ENCODE assay signal across 1 cellular context in the genomic region with DNA sequence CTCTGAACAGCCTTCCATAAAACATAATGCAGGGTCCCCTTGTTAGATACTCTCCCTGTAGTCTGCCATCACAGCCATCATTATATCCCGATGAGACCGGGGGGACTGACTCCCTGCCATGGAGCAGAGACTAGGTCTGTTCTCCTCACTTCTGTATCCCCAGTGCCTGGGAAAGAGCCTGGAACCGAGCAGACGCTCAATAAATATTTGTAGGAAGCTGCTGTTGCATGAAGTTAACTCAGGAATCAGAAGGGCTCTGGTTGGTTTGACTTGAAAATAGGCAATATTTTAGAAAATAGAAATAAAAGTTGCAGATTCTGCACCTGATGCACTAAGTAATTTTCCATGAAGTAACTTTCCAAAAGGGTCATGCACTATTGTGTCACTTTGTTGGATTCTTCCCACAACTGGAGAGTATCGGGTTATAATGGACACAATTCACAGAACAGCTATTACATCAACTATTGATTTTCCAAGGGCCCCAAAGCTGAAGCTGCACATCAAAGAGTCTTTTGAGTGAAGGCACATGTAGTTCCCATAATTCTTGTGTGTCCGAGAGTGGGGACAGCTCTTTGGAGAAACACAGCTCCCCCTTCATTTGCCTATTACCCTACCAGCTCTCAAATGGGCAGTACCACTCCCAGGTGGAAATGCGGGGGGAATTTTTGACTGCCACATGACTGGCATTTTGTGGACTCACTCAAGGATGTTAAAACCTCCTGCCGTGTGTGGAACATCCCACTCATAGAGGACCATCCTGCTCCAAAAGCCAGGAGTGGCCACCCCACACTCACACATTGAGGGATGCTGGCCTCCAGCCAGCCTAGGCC.
TF ChIP-seq lines count a peak whose summit lies in the region.

No MANE protein-coding gene starts in this region.

TF ChIP-seq in HepG2, 621 proteins besides CTCF, POLR2A, EP300 and RAD21 (continued from another document and continues in another):
- TF ChIP-seq, protein P1, sequence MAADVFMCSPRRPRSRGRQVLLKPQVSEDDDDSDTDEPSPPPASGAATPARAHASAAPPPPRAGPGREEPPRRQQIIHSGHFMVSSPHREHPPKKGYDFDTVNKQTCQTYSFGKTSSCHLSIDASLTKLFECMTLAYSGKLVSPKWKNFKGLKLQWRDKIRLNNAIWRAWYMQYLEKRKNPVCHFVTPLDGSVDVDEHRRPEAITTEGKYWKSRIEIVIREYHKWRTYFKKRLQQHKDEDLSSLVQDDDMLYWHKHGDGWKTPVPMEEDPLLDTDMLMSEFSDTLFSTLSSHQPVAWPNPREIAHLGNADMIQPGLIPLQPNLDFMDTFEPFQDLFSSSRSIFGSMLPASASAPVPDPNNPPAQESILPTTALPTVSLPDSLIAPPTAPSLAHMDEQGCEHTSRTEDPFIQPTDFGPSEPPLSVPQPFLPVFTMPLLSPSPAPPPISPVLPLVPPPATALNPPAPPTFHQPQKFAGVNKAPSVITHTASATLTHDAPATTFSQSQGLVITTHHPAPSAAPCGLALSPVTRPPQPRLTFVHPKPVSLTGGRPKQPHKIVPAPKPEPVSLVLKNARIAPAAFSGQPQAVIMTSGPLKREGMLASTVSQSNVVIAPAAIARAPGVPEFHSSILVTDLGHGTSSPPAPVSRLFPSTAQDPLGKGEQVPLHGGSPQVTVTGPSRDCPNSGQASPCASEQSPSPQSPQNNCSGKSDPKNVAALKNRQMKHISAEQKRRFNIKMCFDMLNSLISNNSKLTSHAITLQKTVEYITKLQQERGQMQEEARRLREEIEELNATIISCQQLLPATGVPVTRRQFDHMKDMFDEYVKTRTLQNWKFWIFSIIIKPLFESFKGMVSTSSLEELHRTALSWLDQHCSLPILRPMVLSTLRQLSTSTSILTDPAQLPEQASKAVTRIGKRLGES (CRISPR knock-in tag; IDR thresholded peaks at IDR 0.05; ENCODE audit: borderline replicate concordance) = no peak
- no peak for TF ChIP-seq IRX3 (CRISPR knock-in tag; IDR thresholded peaks at IDR 0.05; ENCODE audit: borderline replicate concordance, low read depth)
- TF ChIP-seq KLF9 (CRISPR knock-in tag; IDR thresholded peaks at IDR 0.05; ENCODE audit: low read depth) = no peak
- TF ChIP-seq GATAD2A (CRISPR knock-in tag; IDR thresholded peaks at IDR 0.05) = peak; percentile 88
- TF ChIP-seq ZNF558 (CRISPR knock-in tag; IDR thresholded peaks at IDR 0.05; ENCODE audit: borderline replicate concordance) = no peak
- TF ChIP-seq PHB2 (IDR thresholded peaks at IDR 0.05; ENCODE audit: partially characterized antibody) = no peak
- TF ChIP-seq ZNF430 (CRISPR knock-in tag; IDR thresholded peaks at IDR 0.05) = no peak
- no peak for TF ChIP-seq NFE2 (CRISPR knock-in tag; IDR thresholded peaks at IDR 0.05)
- TF ChIP-seq, protein P2, sequence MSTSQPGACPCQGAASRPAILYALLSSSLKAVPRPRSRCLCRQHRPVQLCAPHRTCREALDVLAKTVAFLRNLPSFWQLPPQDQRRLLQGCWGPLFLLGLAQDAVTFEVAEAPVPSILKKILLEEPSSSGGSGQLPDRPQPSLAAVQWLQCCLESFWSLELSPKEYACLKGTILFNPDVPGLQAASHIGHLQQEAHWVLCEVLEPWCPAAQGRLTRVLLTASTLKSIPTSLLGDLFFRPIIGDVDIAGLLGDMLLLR (CRISPR knock-in tag; IDR thresholded peaks at IDR 0.05) = no peak
- TF ChIP-seq ZNF205 (CRISPR knock-in tag; IDR thresholded peaks at IDR 0.05) = peak; percentile 53; the same call in 1 of the 2 replicates
- TF ChIP-seq MTA3 (CRISPR knock-in tag; IDR thresholded peaks at IDR 0.05) = no peak
- no peak for TF ChIP-seq ZNF274 (CRISPR knock-in tag; IDR thresholded peaks at IDR 0.05)
- TF ChIP-seq ZNF530 (CRISPR knock-in tag; IDR thresholded peaks at IDR 0.05; ENCODE audit: low read depth) = no peak
- TF ChIP-seq ZNF570 (CRISPR knock-in tag; IDR thresholded peaks at IDR 0.05; ENCODE audit: borderline replicate concordance) = no peak
- TF ChIP-seq, protein P3, sequence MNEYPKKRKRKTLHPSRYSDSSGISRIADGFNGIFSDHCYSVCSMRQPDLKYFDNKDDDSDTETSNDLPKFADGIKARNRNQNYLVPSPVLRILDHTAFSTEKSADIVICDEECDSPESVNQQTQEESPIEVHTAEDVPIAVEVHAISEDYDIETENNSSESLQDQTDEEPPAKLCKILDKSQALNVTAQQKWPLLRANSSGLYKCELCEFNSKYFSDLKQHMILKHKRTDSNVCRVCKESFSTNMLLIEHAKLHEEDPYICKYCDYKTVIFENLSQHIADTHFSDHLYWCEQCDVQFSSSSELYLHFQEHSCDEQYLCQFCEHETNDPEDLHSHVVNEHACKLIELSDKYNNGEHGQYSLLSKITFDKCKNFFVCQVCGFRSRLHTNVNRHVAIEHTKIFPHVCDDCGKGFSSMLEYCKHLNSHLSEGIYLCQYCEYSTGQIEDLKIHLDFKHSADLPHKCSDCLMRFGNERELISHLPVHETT (CRISPR knock-in tag; conservative IDR thresholded peaks at IDR 0.05) = no peak
- TF ChIP-seq ZNF615 (CRISPR knock-in tag; IDR thresholded peaks at IDR 0.05; ENCODE audit: borderline replicate concordance) = no peak
- TF ChIP-seq, protein P4, sequence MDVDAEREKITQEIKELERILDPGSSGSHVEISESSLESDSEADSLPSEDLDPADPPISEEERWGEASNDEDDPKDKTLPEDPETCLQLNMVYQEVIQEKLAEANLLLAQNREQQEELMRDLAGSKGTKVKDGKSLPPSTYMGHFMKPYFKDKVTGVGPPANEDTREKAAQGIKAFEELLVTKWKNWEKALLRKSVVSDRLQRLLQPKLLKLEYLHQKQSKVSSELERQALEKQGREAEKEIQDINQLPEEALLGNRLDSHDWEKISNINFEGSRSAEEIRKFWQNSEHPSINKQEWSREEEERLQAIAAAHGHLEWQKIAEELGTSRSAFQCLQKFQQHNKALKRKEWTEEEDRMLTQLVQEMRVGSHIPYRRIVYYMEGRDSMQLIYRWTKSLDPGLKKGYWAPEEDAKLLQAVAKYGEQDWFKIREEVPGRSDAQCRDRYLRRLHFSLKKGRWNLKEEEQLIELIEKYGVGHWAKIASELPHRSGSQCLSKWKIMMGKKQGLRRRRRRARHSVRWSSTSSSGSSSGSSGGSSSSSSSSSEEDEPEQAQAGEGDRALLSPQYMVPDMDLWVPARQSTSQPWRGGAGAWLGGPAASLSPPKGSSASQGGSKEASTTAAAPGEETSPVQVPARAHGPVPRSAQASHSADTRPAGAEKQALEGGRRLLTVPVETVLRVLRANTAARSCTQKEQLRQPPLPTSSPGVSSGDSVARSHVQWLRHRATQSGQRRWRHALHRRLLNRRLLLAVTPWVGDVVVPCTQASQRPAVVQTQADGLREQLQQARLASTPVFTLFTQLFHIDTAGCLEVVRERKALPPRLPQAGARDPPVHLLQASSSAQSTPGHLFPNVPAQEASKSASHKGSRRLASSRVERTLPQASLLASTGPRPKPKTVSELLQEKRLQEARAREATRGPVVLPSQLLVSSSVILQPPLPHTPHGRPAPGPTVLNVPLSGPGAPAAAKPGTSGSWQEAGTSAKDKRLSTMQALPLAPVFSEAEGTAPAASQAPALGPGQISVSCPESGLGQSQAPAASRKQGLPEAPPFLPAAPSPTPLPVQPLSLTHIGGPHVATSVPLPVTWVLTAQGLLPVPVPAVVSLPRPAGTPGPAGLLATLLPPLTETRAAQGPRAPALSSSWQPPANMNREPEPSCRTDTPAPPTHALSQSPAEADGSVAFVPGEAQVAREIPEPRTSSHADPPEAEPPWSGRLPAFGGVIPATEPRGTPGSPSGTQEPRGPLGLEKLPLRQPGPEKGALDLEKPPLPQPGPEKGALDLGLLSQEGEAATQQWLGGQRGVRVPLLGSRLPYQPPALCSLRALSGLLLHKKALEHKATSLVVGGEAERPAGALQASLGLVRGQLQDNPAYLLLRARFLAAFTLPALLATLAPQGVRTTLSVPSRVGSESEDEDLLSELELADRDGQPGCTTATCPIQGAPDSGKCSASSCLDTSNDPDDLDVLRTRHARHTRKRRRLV (CRISPR knock-in tag; IDR thresholded peaks at IDR 0.05) = no peak
- TF ChIP-seq MED13 (CRISPR knock-in tag; IDR thresholded peaks at IDR 0.05) = peak; percentile 59; the same call in 1 of the 2 replicates
- TF ChIP-seq HOXA5 (CRISPR knock-in tag; IDR thresholded peaks at IDR 0.05) = no peak
- no peak for TF ChIP-seq KLF15 (CRISPR knock-in tag; IDR thresholded peaks at IDR 0.05; ENCODE audit: borderline replicate concordance)
- TF ChIP-seq, protein P5, sequence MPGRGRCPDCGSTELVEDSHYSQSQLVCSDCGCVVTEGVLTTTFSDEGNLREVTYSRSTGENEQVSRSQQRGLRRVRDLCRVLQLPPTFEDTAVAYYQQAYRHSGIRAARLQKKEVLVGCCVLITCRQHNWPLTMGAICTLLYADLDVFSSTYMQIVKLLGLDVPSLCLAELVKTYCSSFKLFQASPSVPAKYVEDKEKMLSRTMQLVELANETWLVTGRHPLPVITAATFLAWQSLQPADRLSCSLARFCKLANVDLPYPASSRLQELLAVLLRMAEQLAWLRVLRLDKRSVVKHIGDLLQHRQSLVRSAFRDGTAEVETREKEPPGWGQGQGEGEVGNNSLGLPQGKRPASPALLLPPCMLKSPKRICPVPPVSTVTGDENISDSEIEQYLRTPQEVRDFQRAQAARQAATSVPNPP (CRISPR knock-in tag; IDR thresholded peaks at IDR 0.05) = no peak
- TF ChIP-seq, protein P6, sequence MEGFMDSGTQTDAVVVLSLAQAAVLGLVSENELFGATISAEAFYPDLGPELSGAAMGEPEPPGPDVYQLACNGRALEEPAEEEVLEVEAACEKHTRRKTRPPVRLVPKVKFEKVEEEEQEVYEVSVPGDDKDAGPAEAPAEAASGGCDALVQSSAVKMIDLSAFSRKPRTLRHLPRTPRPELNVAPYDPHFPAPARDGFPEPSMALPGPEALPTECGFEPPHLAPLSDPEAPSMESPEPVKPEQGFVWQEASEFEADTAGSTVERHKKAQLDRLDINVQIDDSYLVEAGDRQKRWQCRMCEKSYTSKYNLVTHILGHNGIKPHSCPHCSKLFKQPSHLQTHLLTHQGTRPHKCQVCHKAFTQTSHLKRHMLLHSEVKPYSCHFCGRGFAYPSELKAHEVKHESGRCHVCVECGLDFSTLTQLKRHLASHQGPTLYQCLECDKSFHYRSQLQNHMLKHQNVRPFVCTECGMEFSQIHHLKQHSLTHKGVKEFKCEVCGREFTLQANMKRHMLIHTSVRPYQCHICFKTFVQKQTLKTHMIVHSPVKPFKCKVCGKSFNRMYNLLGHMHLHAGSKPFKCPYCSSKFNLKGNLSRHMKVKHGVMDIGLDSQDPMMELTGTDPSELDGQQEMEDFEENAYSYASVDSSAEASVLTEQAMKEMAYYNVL (CRISPR knock-in tag; IDR thresholded peaks at IDR 0.05; ENCODE audit: borderline replicate concordance) = no peak
- TF ChIP-seq, protein P7, sequence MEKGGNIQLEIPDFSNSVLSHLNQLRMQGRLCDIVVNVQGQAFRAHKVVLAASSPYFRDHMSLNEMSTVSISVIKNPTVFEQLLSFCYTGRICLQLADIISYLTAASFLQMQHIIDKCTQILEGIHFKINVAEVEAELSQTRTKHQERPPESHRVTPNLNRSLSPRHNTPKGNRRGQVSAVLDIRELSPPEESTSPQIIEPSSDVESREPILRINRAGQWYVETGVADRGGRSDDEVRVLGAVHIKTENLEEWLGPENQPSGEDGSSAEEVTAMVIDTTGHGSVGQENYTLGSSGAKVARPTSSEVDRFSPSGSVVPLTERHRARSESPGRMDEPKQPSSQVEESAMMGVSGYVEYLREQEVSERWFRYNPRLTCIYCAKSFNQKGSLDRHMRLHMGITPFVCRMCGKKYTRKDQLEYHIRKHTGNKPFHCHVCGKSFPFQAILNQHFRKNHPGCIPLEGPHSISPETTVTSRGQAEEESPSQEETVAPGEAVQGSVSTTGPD (CRISPR knock-in tag; IDR thresholded peaks at IDR 0.05) = no peak
- no peak for TF ChIP-seq TBL1XR1 (IDR thresholded peaks at IDR 0.05; ENCODE audit: borderline replicate concordance, low read length, partially characterized antibody)
- TF ChIP-seq ZNF468 (CRISPR knock-in tag; IDR thresholded peaks at IDR 0.05) = no peak
- TF ChIP-seq ZFP82 (CRISPR knock-in tag; IDR thresholded peaks at IDR 0.05; ENCODE audit: borderline replicate concordance) = no peak
- no peak for TF ChIP-seq ZNF556 (CRISPR knock-in tag; IDR thresholded peaks at IDR 0.05; ENCODE audit: borderline replicate concordance)
- TF ChIP-seq, protein P8, sequence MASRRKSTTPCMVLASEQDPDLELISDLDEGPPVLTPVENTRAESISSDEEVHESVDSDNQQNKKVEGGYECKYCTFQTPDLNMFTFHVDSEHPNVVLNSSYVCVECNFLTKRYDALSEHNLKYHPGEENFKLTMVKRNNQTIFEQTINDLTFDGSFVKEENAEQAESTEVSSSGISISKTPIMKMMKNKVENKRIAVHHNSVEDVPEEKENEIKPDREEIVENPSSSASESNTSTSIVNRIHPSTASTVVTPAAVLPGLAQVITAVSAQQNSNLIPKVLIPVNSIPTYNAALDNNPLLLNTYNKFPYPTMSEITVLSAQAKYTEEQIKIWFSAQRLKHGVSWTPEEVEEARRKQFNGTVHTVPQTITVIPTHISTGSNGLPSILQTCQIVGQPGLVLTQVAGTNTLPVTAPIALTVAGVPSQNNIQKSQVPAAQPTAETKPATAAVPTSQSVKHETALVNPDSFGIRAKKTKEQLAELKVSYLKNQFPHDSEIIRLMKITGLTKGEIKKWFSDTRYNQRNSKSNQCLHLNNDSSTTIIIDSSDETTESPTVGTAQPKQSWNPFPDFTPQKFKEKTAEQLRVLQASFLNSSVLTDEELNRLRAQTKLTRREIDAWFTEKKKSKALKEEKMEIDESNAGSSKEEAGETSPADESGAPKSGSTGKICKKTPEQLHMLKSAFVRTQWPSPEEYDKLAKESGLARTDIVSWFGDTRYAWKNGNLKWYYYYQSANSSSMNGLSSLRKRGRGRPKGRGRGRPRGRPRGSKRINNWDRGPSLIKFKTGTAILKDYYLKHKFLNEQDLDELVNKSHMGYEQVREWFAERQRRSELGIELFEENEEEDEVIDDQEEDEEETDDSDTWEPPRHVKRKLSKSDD (CRISPR knock-in tag; IDR thresholded peaks at IDR 0.05; ENCODE audit: low read depth) = no peak
- no peak for TF ChIP-seq ZNF737 (CRISPR knock-in tag; IDR thresholded peaks at IDR 0.05; ENCODE audit: borderline replicate concordance)
- TF ChIP-seq MAFF (IDR thresholded peaks at IDR 0.05; ENCODE audit: low read depth, low read length) = no peak
